13 cellular contexts compared by ENCODE assay signal in the genomic region with DNA sequence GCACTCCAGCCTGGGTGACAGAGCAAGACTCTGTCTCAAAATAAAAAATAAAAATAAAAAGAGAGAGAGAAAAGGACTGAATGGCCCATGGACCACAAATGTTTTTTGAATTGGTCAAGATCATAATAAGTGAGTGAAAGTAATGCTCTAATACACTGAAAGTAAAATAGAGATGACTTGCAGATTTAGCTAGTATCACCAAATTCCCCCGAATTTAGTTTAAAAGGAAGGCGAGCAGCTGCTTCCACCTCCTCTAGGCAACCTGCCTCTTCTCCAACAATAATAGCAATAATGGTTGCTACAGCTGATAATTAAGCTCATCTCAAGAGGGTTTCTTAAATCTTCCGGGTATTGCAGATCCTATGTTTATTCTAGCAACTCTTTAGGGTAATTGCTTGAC. TPM values are rescaled to one million over a fixed set of nuclear protein-coding genes. Genes with fewer than 3 reads are reported as not detected.
DNase-seq lines count a peak whose midpoint lies in the region; ATAC-seq and TF ChIP-seq lines count a peak whose summit lies in the region.
"Had no signal": no experiment of that assay in that cellular context is flagged by ENCODE, and none has a peak within 500 bp of the region (broad histone marks: within the 10 kb centered on the region; RNA-seq: fewer than 3 reads in every experiment).

No MANE protein-coding gene starts in this region.

- H3K4me3 Mint-ChIP-seq in CD4-positive, CD25-positive, alpha-beta regulatory T cell: peak overlapping the region in 2 of 4 donors; percentile 28 to 36
- H3K4me3 Mint-ChIP-seq in brain: peak overlapping the region in 1 of 5 experiments; percentile 11
- H3K4me3 Mint-ChIP-seq: H9 had no signal

- TF ChIP-seq CTCF in KMS-11 (conservative IDR thresholded peaks at IDR 0.05; ENCODE audit: low read depth, low read length) (no peak), brain (conservative IDR thresholded peaks at IDR 0.05) (no peak), psoas muscle (IDR thresholded peaks at IDR 0.05) (no peak), heart left ventricle (IDR thresholded peaks at IDR 0.05) (no peak)

- no peak for DNase-seq in CD4-positive, CD25-positive, alpha-beta regulatory T cell
- DNase-seq in psoas muscle: no peak
- no peak for DNase-seq in SIG-M5 (lab: John Stamatoyannopoulos, UW)
- no peak for DNase-seq in heart left ventricle
- DNase-seq in GOT3 (lab: John Stamatoyannopoulos, UW): no peak
- DNase-seq: activated naive CD4-positive, alpha-beta T cell treated with anti-CD3 and anti-CD28 coated beads, Interleukin-2, amount 50 U/mL, for 16 hours; H9; islet precursor cell; stimulated activated CD8-positive, alpha-beta memory T cell treated with anti-CD3 and anti-CD28 coated beads, Interleukin-4, amount 100 ng/mL, for 48 hours had no signal

- peaks cover 67% of the 10 kb centered on the region for H3K4me1 ChIP-seq in CD4-positive, CD25-positive, alpha-beta regulatory T cell (ENCODE audit: control insufficient read depth, insufficient read depth, low read length, poor library complexity, severe bottlenecking)
- H3K4me1 ChIP-seq in KMS-11 (ENCODE audit: low read depth, poor library complexity, severe bottlenecking): peaks cover 71% of the 10 kb centered on the region
- peaks cover 90% of the 10 kb centered on the region for H3K4me1 ChIP-seq in psoas muscle
- H3K4me1 ChIP-seq in heart left ventricle: peaks cover 10 to 99% (median 82%) of the 10 kb centered on the region in 12 donors
- H3K4me1 ChIP-seq: prostate gland had no signal

- peak overlapping the region in 2 of 3 donors; percentile 10 to 56 for H3K27ac Mint-ChIP-seq in CD4-positive, CD25-positive, alpha-beta regulatory T cell
- H3K27ac Mint-ChIP-seq in brain: peak overlapping the region in 4 of 5 experiments; percentile 45 to 88 (median 66)

- no peaks in the 10 kb centered on the region for H3K36me3 ChIP-seq in CD4-positive, CD25-positive, alpha-beta regulatory T cell (ENCODE audit: control insufficient read depth, insufficient read depth, low read length)
- no peaks in the 10 kb centered on the region for H3K36me3 ChIP-seq in KMS-11 (ENCODE audit: insufficient read depth)
- no peaks in the 10 kb centered on the region for H3K36me3 ChIP-seq in psoas muscle (ENCODE audit: insufficient read depth in 1 of 2, low read depth in 1 of 2)
- H3K36me3 ChIP-seq in heart left ventricle: no peaks in the 10 kb centered on the region
- H3K36me3 ChIP-seq: cardiac muscle cell, prostate gland had no signal

- no peaks in the 10 kb centered on the region for H3K9me3 Mint-ChIP-seq in CD4-positive, CD25-positive, alpha-beta regulatory T cell
- peaks cover 0 to 2% (median 0%) of the 10 kb centered on the region in 5 experiments for H3K9me3 Mint-ChIP-seq in brain
- H3K9me3 Mint-ChIP-seq: H9 had no signal

- WGBS in psoas muscle, 3 donors: 65 to 76% (median 72%) methylated on average over 3 of the region's 3 CpGs
- WGBS in heart left ventricle, 4 donors: 62 to 75% (median 68%) methylated on average over 3 of the region's 3 CpGs

- H3K27me3 ChIP-seq in CD4-positive, CD25-positive, alpha-beta regulatory T cell (ENCODE audit: control insufficient read depth, insufficient read depth, low read length): no peaks in the 10 kb centered on the region
- no peaks in the 10 kb centered on the region for H3K27me3 ChIP-seq in KMS-11 (ENCODE audit: insufficient read depth, low read depth)
- no peaks in the 10 kb centered on the region for H3K27me3 ChIP-seq in psoas muscle (ENCODE audit: insufficient read depth in 3 of 3, low read length in 2 of 3)
- H3K27me3 ChIP-seq in heart left ventricle: no peaks in the 10 kb centered on the region
- H3K27me3 ChIP-seq: cardiac muscle cell had no signal

- peaks cover 94% of the 10 kb centered on the region for H3K79me2 ChIP-seq in KMS-11 (ENCODE audit: insufficient read depth, low read depth)

- H3K27me3 Mint-ChIP-seq in CD4-positive, CD25-positive, alpha-beta regulatory T cell: no peaks in the 10 kb centered on the region
- no peaks in the 10 kb centered on the region for H3K27me3 Mint-ChIP-seq in brain

- intact Hi-C loops in psoas muscle (cut with DNase I) (loop anchor here (5.0 kb wide), 1 partner anchor 36 kb away; the partner anchor contains the start of gene CELF1 (in 2 of the 2)), heart left ventricle (cut with DNase I) (loop anchor here in 1 of 10 donors (5.0 kb wide), 1 partner anchor 36 kb away; the partner anchor contains the start of gene CELF1)

- H2AFZ ChIP-seq in KMS-11 (ENCODE audit: low read depth): no peak overlapping the region

- H3K4me1 Mint-ChIP-seq in CD4-positive, CD25-positive, alpha-beta regulatory T cell: peaks cover 43 to 91% (median 70%) of the 10 kb centered on the region in 4 donors
- peaks cover 80% of the 10 kb centered on the region for H3K4me1 Mint-ChIP-seq in brain

- ATAC-seq in CD4-positive, CD25-positive, alpha-beta regulatory T cell (ENCODE audit: low read depth in 2 of 2): no peak
- ATAC-seq in psoas muscle (no peak), heart left ventricle (no peak)

- H3K9me3 ChIP-seq in CD4-positive, CD25-positive, alpha-beta regulatory T cell (ENCODE audit: control insufficient read depth in 2 of 2, low read length in 2 of 2): no peaks in the 10 kb centered on the region
- H3K9me3 ChIP-seq in psoas muscle (no peaks in the 10 kb centered on the region), heart left ventricle (no peaks in the 10 kb centered on the region)
- H3K9me3 ChIP-seq: prostate gland had no signal

- no peak overlapping the region for H3K27ac ChIP-seq in CD4-positive, CD25-positive, alpha-beta regulatory T cell (ENCODE audit: insufficient read depth, low read length, poor library complexity, severe bottlenecking)
- H3K27ac ChIP-seq in KMS-11 (peak overlapping the region; percentile 11; the same call in 1 of the 2 replicates), psoas muscle (peak overlapping the region; percentile 76), heart left ventricle (peak overlapping the region in 3 of 12 donors; percentile 32 to 83 (median 58))
- H3K27ac ChIP-seq: prostate gland had no signal

- no peak overlapping the region for H3K4me3 ChIP-seq in CD4-positive, CD25-positive, alpha-beta regulatory T cell (ENCODE audit: low read depth, low read length)
- H3K4me3 ChIP-seq in KMS-11 (IDR thresholded peaks at IDR 0.05; ENCODE audit: insufficient read depth, low read depth, low read length): no peak overlapping the region
- H3K4me3 ChIP-seq in psoas muscle: no peak overlapping the region
- H3K4me3 ChIP-seq in heart left ventricle: no peak overlapping the region
- H3K4me3 ChIP-seq: cardiac muscle cell, prostate gland had no signal

- peak overlapping the region; percentile 29; the same call in 1 of the 2 replicates for H3K4me2 ChIP-seq in KMS-11

- H4K20me1 ChIP-seq in KMS-11 (ENCODE audit: insufficient read depth): peaks cover 57% of the 10 kb centered on the region

- H3K36me3 Mint-ChIP-seq in CD4-positive, CD25-positive, alpha-beta regulatory T cell: no peaks in the 10 kb centered on the region
- H3K36me3 Mint-ChIP-seq in brain: peaks cover 14% of the 10 kb centered on the region

- no peak overlapping the region for H3K9ac ChIP-seq in KMS-11

- TF ChIP-seq POLR2A in heart left ventricle (IDR thresholded peaks at IDR 0.05): no peak

RNA-seq across cellular contexts. Expression of gene CELF1, which starts 36.8 kb away (rescaled TPM):
- total RNA-seq in CD4-positive, CD25-positive, alpha-beta regulatory T cell: 124 TPM
- 10 to 100 TPM; 30.8 to 61.2 (median 47.9) TPM for polyA plus RNA-seq in CD4-positive, CD25-positive, alpha-beta regulatory T cell
- polyA plus RNA-seq in brain (ENCODE audit: insufficient read depth, low read depth, low replicate concordance) (47.2 TPM), psoas muscle (100 to 1,000 TPM in 1 of 3 donors, 10 to 100 TPM in 2; 40.1 to 112 (median 92.5) TPM), heart left ventricle (10 to 100 TPM; 27.3 to 65.2 TPM)
- total RNA-seq in psoas muscle (100 to 1,000 TPM in 3 of 4 donors, 10 to 100 TPM in 1; 79.0 to 193 (median 140) TPM), heart left ventricle (100 to 1,000 TPM in 2 of 9 donors, 10 to 100 TPM in 7; 63.3 to 111 (median 88.6) TPM)

RNA-seq across cellular contexts. Expression of gene PTPMT1, which starts 49.2 kb away (rescaled TPM):
- 19.5 TPM for total RNA-seq in CD4-positive, CD25-positive, alpha-beta regulatory T cell
- 10 to 100 TPM; 50.7 to 86.1 (median 76.1) TPM for polyA plus RNA-seq in CD4-positive, CD25-positive, alpha-beta regulatory T cell
- polyA plus RNA-seq in brain (ENCODE audit: insufficient read depth, low read depth, low replicate concordance) (52.2 TPM), psoas muscle (10 to 100 TPM; 34.5 to 40.3 (median 38.7) TPM), heart left ventricle (10 to 100 TPM; 37.2 to 50.8 TPM)
- total RNA-seq in psoas muscle (10 to 100 TPM; 20.9 to 37.8 (median 27.0) TPM), heart left ventricle (10 to 100 TPM; 17.4 to 77.4 (median 22.7) TPM)
